In genomic region chr2:231204146-231204545, GRCh38 we compare ENCODE assay signal across 19 cellular contexts. TPM values are rescaled to one million over a fixed set of nuclear protein-coding genes. Genes with fewer than 3 reads are reported as not detected.
DNase-seq lines count a peak whose midpoint lies in the region; ATAC-seq and TF ChIP-seq lines count a peak whose summit lies in the region.
"Had no signal": no experiment of that assay in that cellular context is flagged by ENCODE, and none has a peak within 500 bp of the region (broad histone marks: within the 10 kb centered on the region; RNA-seq: fewer than 3 reads in every experiment).

No MANE protein-coding gene starts in this region.

- H3K4me1 Mint-ChIP-seq in neural crest cell, result peaks cover 25% of the 10 kb centered on the region
- peaks cover 6% of the 10 kb centered on the region for H3K4me1 Mint-ChIP-seq in activated CD8-positive, alpha-beta memory T cell treated with anti-CD3 and anti-CD28 coated beads, Interleukin-2, amount 10 ng/mL, durations not matched to agents 7 days and 5 days

- no peaks in the 10 kb centered on the region for H3K9me3 Mint-ChIP-seq in neural crest cell
- H3K9me3 Mint-ChIP-seq in activated CD8-positive, alpha-beta memory T cell treated with anti-CD3 and anti-CD28 coated beads, Interleukin-2, amount 10 ng/mL, durations not matched to agents 7 days and 5 days (ENCODE audit: low read depth), result no peaks in the 10 kb centered on the region
- H3K9me3 Mint-ChIP-seq: HFFc6 had no signal

- H3K36me3 Mint-ChIP-seq in neural crest cell (ENCODE audit: low read depth), result peaks cover 15% of the 10 kb centered on the region
- H3K36me3 Mint-ChIP-seq in activated CD8-positive, alpha-beta memory T cell treated with anti-CD3 and anti-CD28 coated beads, Interleukin-2, amount 10 ng/mL, durations not matched to agents 7 days and 5 days, result no peaks in the 10 kb centered on the region
- H3K36me3 Mint-ChIP-seq: CD14-positive monocyte; CD4-positive, alpha-beta memory T cell had no signal

- TF ChIP-seq EP300 in esophagus muscularis mucosa (IDR thresholded peaks at IDR 0.05) (no peak), sigmoid colon (IDR thresholded peaks at IDR 0.05) (no peak)

- no peak overlapping the region for H3K27ac Mint-ChIP-seq in neural crest cell (ENCODE audit: unreplicated experiment)
- H3K27ac Mint-ChIP-seq in activated CD8-positive, alpha-beta memory T cell treated with anti-CD3 and anti-CD28 coated beads, Interleukin-2, amount 10 ng/mL, durations not matched to agents 7 days and 5 days, result no peak overlapping the region
- H3K27ac Mint-ChIP-seq: CD14-positive monocyte; CD4-positive, alpha-beta memory T cell had no signal

- TF ChIP-seq POLR2A in esophagus muscularis mucosa (IDR thresholded peaks at IDR 0.05; ENCODE audit: low read depth), result no peak
- TF ChIP-seq POLR2A in sigmoid colon (IDR thresholded peaks at IDR 0.05), result no peak

- H3K4me3 ChIP-seq in esophagus muscularis mucosa (peak overlapping the region in 1 of 4 donors; percentile 10), sigmoid colon (no peak overlapping the region)
- H3K4me3 ChIP-seq: BLaER1 had no signal

- H3K4me3 Mint-ChIP-seq in neural crest cell, result peak overlapping the region; percentile 3
- no peak overlapping the region for H3K4me3 Mint-ChIP-seq in activated CD8-positive, alpha-beta memory T cell treated with anti-CD3 and anti-CD28 coated beads, Interleukin-2, amount 10 ng/mL, durations not matched to agents 7 days and 5 days
- H3K4me3 Mint-ChIP-seq: CD14-positive monocyte; CD4-positive, alpha-beta memory T cell; HFFc6 had no signal

- intact Hi-C loops in cardiac septum (cut with DNase I), result no loop called here
- intact Hi-C loops in Right ventricle myocardium inferior (cut with DNase I), result no loop called here
- intact Hi-C loops in esophagus muscularis mucosa (cut with DNase I), result no loop called here
- intact Hi-C loops in sigmoid colon (cut with DNase I), result no loop called here

- no peaks in the 10 kb centered on the region for H3K27me3 Mint-ChIP-seq in neural crest cell (ENCODE audit: low read depth)
- H3K27me3 Mint-ChIP-seq in activated CD8-positive, alpha-beta memory T cell treated with anti-CD3 and anti-CD28 coated beads, Interleukin-2, amount 10 ng/mL, durations not matched to agents 7 days and 5 days, result peaks cover 14% of the 10 kb centered on the region

- H3K4me1 ChIP-seq in esophagus muscularis mucosa (peaks cover 3 to 84% (median 77%) of the 10 kb centered on the region in 4 donors), sigmoid colon (peaks cover 0 to 51% (median 31%) of the 10 kb centered on the region in 4 donors)

- DNase-seq in cardiac septum (ENCODE audit: low spot score), result peak; percentile 53
- DNase-seq in Right ventricle myocardium inferior (ENCODE audit: missing footprints), result no peak
- no peak for DNase-seq in esophagus muscularis mucosa (ENCODE audit: extremely low spot score)
- DNase-seq in neural crest cell (ENCODE audit: low read depth, low spot score), result no peak
- peak; percentile 40 for DNase-seq in sigmoid colon
- no peak for DNase-seq in activated CD8-positive, alpha-beta memory T cell treated with anti-CD3 and anti-CD28 coated beads, Interleukin-2, amount 10 ng/mL, durations not matched to agents 7 days and 5 days
- DNase-seq in NCI-H526 treated with DMSO at 0.1 percent for 48 hours (lab: John Stamatoyannopoulos, UW), result no peak
- DNase-seq: 8988T; Calu3; CD4-positive, alpha-beta memory T cell; DMS79 treated with DMSO at 0.1 percent for 48 hours; GF-D8; GOT3; H7; HFFc6 had no signal

- CTCF ChIA-PET in activated CD8-positive, alpha-beta memory T cell treated with anti-CD3 and anti-CD28 coated beads, Interleukin-2, amount 10 ng/mL, durations not matched to agents 7 days and 5 days (lab: Charles Lee), result no interaction called here

- H3K36me3 ChIP-seq in esophagus muscularis mucosa, result peaks cover 0 to 36% (median 9%) of the 10 kb centered on the region in 4 donors
- peaks cover 0 to 27% (median 9%) of the 10 kb centered on the region in 4 donors for H3K36me3 ChIP-seq in sigmoid colon

- no peaks in the 10 kb centered on the region for H3K27me3 ChIP-seq in esophagus muscularis mucosa
- H3K27me3 ChIP-seq in sigmoid colon, result no peaks in the 10 kb centered on the region
- H3K27me3 ChIP-seq: BLaER1 had no signal

- TF ChIP-seq CTCF in esophagus muscularis mucosa (IDR thresholded peaks at IDR 0.05) (no peak), neural crest cell (conservative IDR thresholded peaks at IDR 0.05) (no peak), sigmoid colon (IDR thresholded peaks at IDR 0.05) (no peak)

- H3K27ac ChIP-seq in esophagus muscularis mucosa (replicated peaks in 1 of 4) (peak overlapping the region; percentile 63 to 92 (median 88)), sigmoid colon (peak overlapping the region in 3 of 4 donors; percentile 0 to 91 (median 83))
- H3K27ac ChIP-seq: BLaER1 had no signal

- ATAC-seq in Right ventricle myocardium inferior (no peak), HG03457 (IDR thresholded peaks at IDR 0.05; ENCODE audit: unreplicated experiment) (no peak)
- ATAC-seq in activated CD8-positive, alpha-beta memory T cell treated with anti-CD3 and anti-CD28 coated beads, Interleukin-2, amount 10 ng/mL, durations not matched to agents 7 days and 5 days, result no peak
- ATAC-seq: HCT116 had no signal

- H3K9me3 ChIP-seq in esophagus muscularis mucosa (no peaks in the 10 kb centered on the region), sigmoid colon (no peaks in the 10 kb centered on the region)
- H3K9me3 ChIP-seq: BLaER1 had no signal

- WGBS in esophagus muscularis mucosa, result 96% methylated on average over 3 of the region's 3 CpGs
- 92 to 94% methylated on average over 3 of the region's 3 CpGs for whole genome bisulfite sequencing in sigmoid colon, 2 donors

RNA-seq across cellular contexts. Expression of gene ARMC9, which starts 5.7 kb away (rescaled TPM):
- total RNA-seq in cardiac septum (3.9 TPM), Right ventricle myocardium inferior (1.7 TPM), esophagus muscularis mucosa (100 to 1,000 TPM; 119 to 262 (median 152) TPM), neural crest cell (35.0 and 35.2 TPM in 2 replicates), sigmoid colon (10 to 100 TPM; 24.3 to 95.3 (median 52.7) TPM)
- 1 to 10 TPM; 2.4 to 8.2 (median 3.0) TPM for polyA plus RNA-seq in sigmoid colon
- 1 to 10 TPM in 1 of 2 experiments, under 1 TPM in 1; 0.88 to 3.2 TPM for total RNA-seq in activated CD8-positive, alpha-beta memory T cell treated with anti-CD3 and anti-CD28 coated beads, Interleukin-2, amount 10 ng/mL, durations not matched to agents 7 days and 5 days

Comparison
In these comparisons a context has a peak if more than half of its experiments do, and no peak if none do; other contexts are left out.
1. DNase-seq: peak in cardiac septum (single experiment) and sigmoid colon (single experiment); none in Right ventricle myocardium inferior (single experiment), esophagus muscularis mucosa (single experiment), neural crest cell (single experiment), activated CD8-positive, alpha-beta memory T cell treated with anti-CD3 and anti-CD28 coated beads, Interleukin-2, amount 10 ng/mL, durations not matched to agents 7 days and 5 days (single experiment) and NCI-H526 treated with DMSO at 0.1 percent for 48 hours (single experiment).